7 cellular contexts compared by ENCODE assay signal in genomic region chr13:87678353-87678752, GRCh38. TPM values are rescaled to one million over a fixed set of nuclear protein-coding genes. Genes with fewer than 3 reads are reported as not detected.
DNase-seq lines count a peak whose midpoint lies in the region; ATAC-seq and TF ChIP-seq lines count a peak whose summit lies in the region.

No MANE protein-coding gene starts in this region.

- no peak for TF ChIP-seq CTCF in HFFc6 (IDR thresholded peaks at IDR 0.05)
- no peak for TF ChIP-seq CTCF in hepatocyte (IDR thresholded peaks at IDR 0.05; ENCODE audit: poor library complexity)
- no peak for TF ChIP-seq CTCF in retinal pigment epithelial cell (conservative IDR thresholded peaks at IDR 0.05; ENCODE audit: low read depth, low read length)

- no peaks in the 10 kb centered on the region for H3K9me3 ChIP-seq in hepatocyte (ENCODE audit: low read depth)

- H3K4me1 ChIP-seq in hepatocyte (ENCODE audit: insufficient read depth), result peaks cover 4% of the 10 kb centered on the region

- H3K36me3 ChIP-seq in hepatocyte (replicated peaks; ENCODE audit: insufficient read depth, low read depth), result no peaks in the 10 kb centered on the region

- H2AFZ ChIP-seq in hepatocyte, result peak overlapping the region; percentile 79

- DNase-seq in HFFc6 (no peak), T-cell (no peak), hepatocyte (ENCODE audit: low spot score) (no peak), retinal pigment epithelial cell (ENCODE audit: low read depth) (no peak), NCI-H446 (lab: John Stamatoyannopoulos, UW) (no peak), NCI-H1436 (lab: John Stamatoyannopoulos, UW) (no peak)

- H3K27me3 Mint-ChIP-seq in HFFc6 (ENCODE audit: insufficient read depth) (peaks cover 18% of the 10 kb centered on the region), T-cell (peaks cover 36 to 37% of the 10 kb centered on the region in 2 donors)

- H3K27ac Mint-ChIP-seq in HFFc6 (no peak overlapping the region), T-cell (no peak overlapping the region)

- H3K27ac ChIP-seq in hepatocyte, result no peak overlapping the region

- no peaks in the 10 kb centered on the region for H3K9me3 Mint-ChIP-seq in HFFc6
- no peaks in the 10 kb centered on the region for H3K9me3 Mint-ChIP-seq in T-cell

- H3K4me1 Mint-ChIP-seq in HFFc6 (ENCODE audit: low read depth) (no peaks in the 10 kb centered on the region), T-cell (peaks cover 8 to 33% (median 28%) of the 10 kb centered on the region in 3 donors)

- CTCF ChIA-PET in T-cell (lab: Charles Lee), result no interaction called here

- no peaks in the 10 kb centered on the region for H3K36me3 Mint-ChIP-seq in HFFc6 (ENCODE audit: low read depth)
- H3K36me3 Mint-ChIP-seq in T-cell, result no peaks in the 10 kb centered on the region

- WGBS in hepatocyte (ENCODE audit: low lambda C conversion rate, missing lambda C conversion rate), result 11% methylated on average over 8 of the region's 9 CpGs

- H3K79me2 ChIP-seq in hepatocyte, result no peaks in the 10 kb centered on the region

- H3K4me3 ChIP-seq in hepatocyte, result peak overlapping the region; percentile 63
- peak overlapping the region; percentile 61 for H3K4me3 ChIP-seq in retinal pigment epithelial cell (ENCODE audit: low read length)

- H3K4me3 Mint-ChIP-seq in HFFc6, result peak overlapping the region; percentile 59; the same call in 1 of the 2 replicates
- H3K4me3 Mint-ChIP-seq in T-cell, result peak overlapping the region; percentile 70 to 80 (median 73)

- ATAC-seq in T-cell (replicated peaks in 1 of 4), result no peak
- ATAC-seq in HG02763 (IDR thresholded peaks at IDR 0.05; ENCODE audit: unreplicated experiment), result no peak

- POLR2A ChIA-PET in T-cell (lab: Charles Lee), result no interaction called here

- peak overlapping the region; percentile 97 for H3K4me2 ChIP-seq in hepatocyte

- H3K9me2 ChIP-seq in hepatocyte (replicated peaks; ENCODE audit: insufficient read depth), result no peaks in the 10 kb centered on the region

- peaks cover 70% of the 10 kb centered on the region for H3K27me3 ChIP-seq in hepatocyte

- no peaks in the 10 kb centered on the region for H4K20me1 ChIP-seq in hepatocyte (ENCODE audit: insufficient read depth, poor library complexity, severe bottlenecking)

RNA-seq across cellular contexts. Expression of gene SLITRK5, which starts 7.2 kb away (rescaled TPM):
- total RNA-seq in HFFc6 (2021; fragmentation: NEBNext Ultra II Directional; extraction: Animal tissue kit (Norgen Biotek cat#: 25700)), result not detected
- total RNA-seq in T-cell (under 1 TPM; 0.03 to 0.16 (median 0.14) TPM), hepatocyte (0.08 and 0.27 TPM in 2 replicates)
- 0.12 and 0.22 TPM in 2 replicates for polyA plus RNA-seq in hepatocyte
